8 cellular contexts compared by ENCODE assay signal in the genomic region with DNA sequence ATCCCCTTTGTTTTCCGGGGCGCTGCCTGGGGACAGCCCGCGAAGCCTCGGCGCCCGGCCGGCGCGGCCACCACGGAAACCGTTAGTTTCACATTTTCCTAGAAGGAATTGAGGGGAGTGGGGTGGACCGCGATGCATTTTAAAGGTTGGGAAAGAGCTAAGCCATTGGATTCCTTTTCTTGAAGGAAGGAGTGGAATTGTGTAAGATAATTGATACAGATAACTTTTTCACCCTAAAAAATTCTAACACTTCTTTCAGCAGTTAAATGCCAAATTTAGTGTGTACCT.
DNase-seq lines count a peak whose midpoint lies in the region; ATAC-seq lines count a peak whose summit lies in the region.

No MANE protein-coding gene starts in this region.

- peak overlapping the region; percentile 91 for H3K4me3 Mint-ChIP-seq in stimulated activated naive CD8-positive, alpha-beta T cell treated with anti-CD3 and anti-CD28 coated beads, Interleukin-15, Interleukin-2, amounts not matched to agents 100 ng/mL and 50 ng/mL, for 24 hours

- no peak for ATAC-seq in stimulated activated naive CD8-positive, alpha-beta T cell treated with anti-CD3 and anti-CD28 coated beads, Interleukin-15, Interleukin-2, amounts not matched to agents 100 U/mL and 50 U/mL, for 24 hours
- no peak for ATAC-seq in HG03039 (IDR thresholded peaks at IDR 0.05; ENCODE audit: unreplicated experiment)

- no peaks in the 10 kb centered on the region for H3K36me3 ChIP-seq in mucosa of stomach (ENCODE audit: control insufficient read depth, insufficient read depth, low read length)

- peak overlapping the region; percentile 99 for H3K27ac ChIP-seq in caudate nucleus (ENCODE audit: low read depth, low read length)

- no peaks in the 10 kb centered on the region for H3K9me3 ChIP-seq in mucosa of stomach (ENCODE audit: control insufficient read depth, low read length)

- H3K9me3 Mint-ChIP-seq in stimulated activated naive CD8-positive, alpha-beta T cell treated with anti-CD3 and anti-CD28 coated beads, Interleukin-15, Interleukin-2, amounts not matched to agents 100 ng/mL and 50 ng/mL, for 24 hours, result no peaks in the 10 kb centered on the region

- peaks cover 18% of the 10 kb centered on the region for H3K4me1 ChIP-seq in mucosa of stomach (ENCODE audit: control insufficient read depth, insufficient read depth, low read length)

- H3K4me1 Mint-ChIP-seq in stimulated activated naive CD8-positive, alpha-beta T cell treated with anti-CD3 and anti-CD28 coated beads, Interleukin-15, Interleukin-2, amounts not matched to agents 100 ng/mL and 50 ng/mL, for 24 hours (ENCODE audit: low read depth), result peaks cover 51% of the 10 kb centered on the region

- H3K4me3 ChIP-seq in mucosa of stomach (ENCODE audit: low read length), result peak overlapping the region; percentile 75

- no peak for DNase-seq in stimulated activated naive CD8-positive, alpha-beta T cell treated with anti-CD3 and anti-CD28 coated beads, Interleukin-15, Interleukin-2, amounts not matched to agents 100 U/mL and 50 U/mL, for 24 hours
- no peak for DNase-seq in caudate nucleus (lab: John Stamatoyannopoulos, UW)
- no peak for DNase-seq in effector CD4-positive, alpha-beta T cell
- no peak for DNase-seq in UCSD-AML1 (lab: John Stamatoyannopoulos, UW; ENCODE audit: unreplicated experiment)
- DNase-seq in hypothalamus (lab: John Stamatoyannopoulos, UW), result no peak

- no peaks in the 10 kb centered on the region for H3K27me3 Mint-ChIP-seq in stimulated activated naive CD8-positive, alpha-beta T cell treated with anti-CD3 and anti-CD28 coated beads, Interleukin-15, Interleukin-2, amounts not matched to agents 100 ng/mL and 50 ng/mL, for 24 hours

- peaks cover 23% of the 10 kb centered on the region for H3K36me3 Mint-ChIP-seq in stimulated activated naive CD8-positive, alpha-beta T cell treated with anti-CD3 and anti-CD28 coated beads, Interleukin-15, Interleukin-2, amounts not matched to agents 100 ng/mL and 50 ng/mL, for 24 hours (ENCODE audit: low read depth)

- H3K9ac ChIP-seq in mucosa of stomach (ENCODE audit: low read length), result peak overlapping the region; percentile 97

- peak overlapping the region; percentile 94 for H3K27ac Mint-ChIP-seq in stimulated activated naive CD8-positive, alpha-beta T cell treated with anti-CD3 and anti-CD28 coated beads, Interleukin-15, Interleukin-2, amounts not matched to agents 100 ng/mL and 50 ng/mL, for 24 hours

- H3K27me3 ChIP-seq in mucosa of stomach (ENCODE audit: control insufficient read depth, insufficient read depth, low read length), result no peaks in the 10 kb centered on the region
